Comparison of ENCODE assay signal across 24 cellular contexts in the genomic region with DNA sequence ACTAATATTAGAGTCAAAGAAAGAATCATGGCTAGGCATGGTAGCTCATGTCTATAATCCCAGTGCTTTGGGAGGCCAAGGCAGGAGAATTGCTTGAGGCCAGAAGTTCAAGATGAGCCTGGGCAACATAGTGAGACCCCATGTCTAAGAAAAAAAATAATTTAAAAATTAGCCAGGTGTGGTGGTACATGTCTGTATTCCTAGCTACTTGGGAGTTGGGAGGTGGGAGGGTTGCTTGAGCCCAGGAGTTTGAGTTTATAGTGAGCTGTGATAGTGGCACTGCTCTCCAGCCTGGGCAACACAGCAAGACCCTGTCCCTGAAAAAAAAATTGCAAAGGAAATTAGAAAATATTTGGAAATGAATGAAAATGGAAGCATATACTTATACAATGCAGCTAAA.
"Had no signal": no experiment of that assay in that cellular context is flagged by ENCODE, and none has a peak within 500 bp of the region (broad histone marks: within the 10 kb centered on the region; RNA-seq: fewer than 3 reads in every experiment).

No MANE protein-coding gene starts in this region.

- H3K9me3 Mint-ChIP-seq: dendritic cell treated with granulocyte-macrophage colony-stimulating factor and Interleukin-4, amounts not matched to agents 40 ng/mL and 50 ng/mL, for 4 days; effector memory CD8-positive, alpha-beta T cell had no signal

- H3K4me3 ChIP-seq: colonic mucosa, esophagus squamous epithelium, gastrocnemius medialis, heart right ventricle, left lung, lower lobe of right lung, mucosa of descending colon had no signal

- DNase-seq: colonic mucosa; cortex of kidney; effector CD8-positive, alpha-beta T cell; effector memory CD8-positive, alpha-beta T cell; endodermal cell; erythroblast; esophagus squamous epithelium; foreskin fibroblast; foreskin melanocyte; gastrocnemius medialis; glutamatergic neuron; head of caudate nucleus; heart right ventricle; hippocampal formation; left cardiac atrium; left lung; left ventricle myocardium superior; lower lobe of right lung; mesenchymal stem cell; mucosa of descending colon; naive B cell had no signal

- H3K4me1 Mint-ChIP-seq: endodermal cell, naive B cell had no signal

- H3K36me3 Mint-ChIP-seq: mesothelial cell of epicardium, naive B cell had no signal

- H3K36me3 ChIP-seq: colonic mucosa, esophagus squamous epithelium, gastrocnemius medialis, heart right ventricle, left lung, lower lobe of right lung had no signal

- H3K27ac ChIP-seq: colonic mucosa, epithelial cell of prostate, esophagus squamous epithelium, gastrocnemius medialis, heart right ventricle, left lung, lower lobe of right lung had no signal

- H3K9me3 ChIP-seq: colonic mucosa, esophagus squamous epithelium, gastrocnemius medialis, left lung, lower lobe of right lung, mucosa of descending colon had no signal

- H3K27me3 ChIP-seq: colonic mucosa, esophagus squamous epithelium, gastrocnemius medialis, heart right ventricle, left lung had no signal

- H3K4me1 ChIP-seq: colonic mucosa, esophagus squamous epithelium, gastrocnemius medialis, left lung, lower lobe of right lung had no signal

- H3K4me3 Mint-ChIP-seq: dendritic cell treated with granulocyte-macrophage colony-stimulating factor and Interleukin-4, amounts not matched to agents 40 ng/mL and 50 ng/mL, for 4 days; effector memory CD8-positive, alpha-beta T cell; endodermal cell; mesothelial cell of epicardium; naive B cell had no signal

- H3K27ac Mint-ChIP-seq: dendritic cell treated with granulocyte-macrophage colony-stimulating factor and Interleukin-4, amounts not matched to agents 40 ng/mL and 50 ng/mL, for 4 days; effector memory CD8-positive, alpha-beta T cell; endodermal cell; mesothelial cell of epicardium; naive B cell had no signal
